8 cellular contexts compared by ENCODE assay signal in genomic region chrX:49173544-49173943, GRCh38. TPM values are rescaled to one million over a fixed set of nuclear protein-coding genes. Genes with fewer than 3 reads are reported as not detected.
DNase-seq lines count a peak whose midpoint lies in the region; ATAC-seq and TF ChIP-seq lines count a peak whose summit lies in the region.
"Not testable (repeated sequence)": the region's sequence is repeated elsewhere in the genome, so short reads cannot be mapped to it uniquely, and the experiment has no call there.

No MANE protein-coding gene starts in this region.

- ATAC-seq in CD8-positive, alpha-beta T cell; right cardiac atrium: not testable (repeated sequence)

- not testable (repeated sequence) for H3K27ac ChIP-seq in CD8-positive, alpha-beta T cell (ENCODE audit: low read depth, low read length); Karpas-422 (ENCODE audit: low read length)
- H3K27ac ChIP-seq in coronary artery (peak overlapping the region; percentile 89 to 94), right cardiac atrium (ENCODE audit: low read length) (peak overlapping the region; percentile 21), tibial nerve (peak overlapping the region; percentile 83 to 95 (median 88))

- H3K4me3 ChIP-seq in CD8-positive, alpha-beta T cell (ENCODE audit: low read depth, low read length); coronary artery; right cardiac atrium (ENCODE audit: low read length); tibial nerve: not testable (repeated sequence)
- H3K4me3 ChIP-seq in Karpas-422 (ENCODE audit: low read length) = peak overlapping the region; percentile 69; the same call in 1 of the 2 replicates
- peak overlapping the region; percentile 75 for H3K4me3 ChIP-seq in skeletal muscle satellite cell (ENCODE audit: low read length)

- not testable (repeated sequence) for H3K27me3 Mint-ChIP-seq in CD8-positive, alpha-beta T cell (ENCODE audit: low read depth); T-helper 2 cell treated with Interferon-gamma antibody and Interleukin-4, amounts not matched to agents 5 μg/mL and 100 μg/mL, for 36 hours (ENCODE audit: low read depth); activated naive CD4-positive, alpha-beta T cell treated with anti-CD3 and anti-CD28 coated beads, Interleukin-2, amount 10 ng/mL, durations not matched to agents 7 days and 5 days

- H3K9me3 Mint-ChIP-seq in CD8-positive, alpha-beta T cell; T-helper 2 cell treated with Interferon-gamma antibody and Interleukin-4, amounts not matched to agents 5 μg/mL and 100 μg/mL, for 36 hours; activated naive CD4-positive, alpha-beta T cell treated with anti-CD3 and anti-CD28 coated beads, Interleukin-2, amount 10 ng/mL, durations not matched to agents 7 days and 5 days: not testable (repeated sequence)

- not testable (repeated sequence) for H3K27me3 ChIP-seq in CD8-positive, alpha-beta T cell (ENCODE audit: insufficient read depth, low read length); Karpas-422 (ENCODE audit: low read length); right cardiac atrium (ENCODE audit: control insufficient read depth, insufficient read depth); skeletal muscle satellite cell (ENCODE audit: control insufficient read depth, insufficient read depth, low read length); tibial nerve

- not testable (repeated sequence) for TF ChIP-seq EP300 in tibial nerve (IDR thresholded peaks at IDR 0.05)

- H3K36me3 Mint-ChIP-seq in CD8-positive, alpha-beta T cell = peaks cover 31% of the 10 kb centered on the region
- peaks cover 30% of the 10 kb centered on the region for H3K36me3 Mint-ChIP-seq in T-helper 2 cell treated with Interferon-gamma antibody and Interleukin-4, amounts not matched to agents 5 μg/mL and 100 μg/mL, for 36 hours (ENCODE audit: low read depth)
- peaks cover 38% of the 10 kb centered on the region for H3K36me3 Mint-ChIP-seq in activated naive CD4-positive, alpha-beta T cell treated with anti-CD3 and anti-CD28 coated beads, Interleukin-2, amount 10 ng/mL, durations not matched to agents 7 days and 5 days

- POLR2A ChIA-PET in CD8-positive, alpha-beta T cell (lab: Charles Lee) = not testable (repeated sequence)

- TF ChIP-seq CTCF in CD8-positive, alpha-beta T cell (IDR thresholded peaks at IDR 0.05); coronary artery (IDR thresholded peaks at IDR 0.05); tibial nerve (IDR thresholded peaks at IDR 0.05): not testable (repeated sequence)

- not testable (repeated sequence) for H2AFZ ChIP-seq in Karpas-422 (ENCODE audit: low read length)

- DNase-seq in CD8-positive, alpha-beta T cell; Karpas-422; T-helper 2 cell treated with Interferon-gamma antibody and Interleukin-4, amounts not matched to agents 5 μg/mL and 100 μg/mL, for 36 hours (ENCODE audit: low spot score); activated naive CD4-positive, alpha-beta T cell treated with anti-CD3 and anti-CD28 coated beads, Interleukin-2, amount 10 ng/mL, durations not matched to agents 7 days and 5 days; tibial nerve (ENCODE audit: low spot score in 2 of 2): not testable (repeated sequence)
- DNase-seq in coronary artery (ENCODE audit: low spot score) (peak; percentile 72), right cardiac atrium (peak in 1 of 3 donors; percentile 30)

- not testable (repeated sequence) for H4K20me1 ChIP-seq in Karpas-422 (ENCODE audit: insufficient read depth, low read depth, low read length)

- not testable (repeated sequence) for H3K4me1 ChIP-seq in CD8-positive, alpha-beta T cell (ENCODE audit: insufficient read depth, low read length); right cardiac atrium (ENCODE audit: control insufficient read depth, insufficient read depth, low read length); skeletal muscle satellite cell (ENCODE audit: control insufficient read depth, insufficient read depth, low read length); tibial nerve
- H3K4me1 ChIP-seq in Karpas-422 (ENCODE audit: low read length) = peaks cover 21% of the 10 kb centered on the region

- 94% methylated on average over 8 of the region's 8 CpGs for WGBS in right cardiac atrium
- 85 to 87% methylated on average over 7 to 8 of the region's 8 CpGs for WGBS in tibial nerve, 2 donors

- peak overlapping the region; percentile 87 for H3K4me3 Mint-ChIP-seq in CD8-positive, alpha-beta T cell
- peak overlapping the region; percentile 87 for H3K4me3 Mint-ChIP-seq in T-helper 2 cell treated with Interferon-gamma antibody and Interleukin-4, amounts not matched to agents 5 μg/mL and 100 μg/mL, for 36 hours
- peak overlapping the region; percentile 81 for H3K4me3 Mint-ChIP-seq in activated naive CD4-positive, alpha-beta T cell treated with anti-CD3 and anti-CD28 coated beads, Interleukin-2, amount 10 ng/mL, durations not matched to agents 7 days and 5 days

- intact Hi-C loops in CD8-positive, alpha-beta T cell (cut with DNase I, micrococcal nuclease); right cardiac atrium (cut with DNase I): not testable (repeated sequence)

- H3K4me1 Mint-ChIP-seq in CD8-positive, alpha-beta T cell (ENCODE audit: low read depth) = peaks cover 19% of the 10 kb centered on the region
- H3K4me1 Mint-ChIP-seq in T-helper 2 cell treated with Interferon-gamma antibody and Interleukin-4, amounts not matched to agents 5 μg/mL and 100 μg/mL, for 36 hours (ENCODE audit: low read depth) = peaks cover 20% of the 10 kb centered on the region
- H3K4me1 Mint-ChIP-seq in activated naive CD4-positive, alpha-beta T cell treated with anti-CD3 and anti-CD28 coated beads, Interleukin-2, amount 10 ng/mL, durations not matched to agents 7 days and 5 days = peaks cover 47% of the 10 kb centered on the region

- TF ChIP-seq POLR2A in tibial nerve (IDR thresholded peaks at IDR 0.05) = not testable (repeated sequence)

- H3K9me3 ChIP-seq in CD8-positive, alpha-beta T cell (ENCODE audit: low read length); Karpas-422 (ENCODE audit: low read length); right cardiac atrium (ENCODE audit: control insufficient read depth, low read length); skeletal muscle satellite cell (replicated peaks; ENCODE audit: low read length); tibial nerve: not testable (repeated sequence)

- not testable (repeated sequence) for H3K9ac ChIP-seq in Karpas-422 (ENCODE audit: low read length); skeletal muscle satellite cell (ENCODE audit: low read depth, low read length)

- H3K27ac Mint-ChIP-seq in CD8-positive, alpha-beta T cell; T-helper 2 cell treated with Interferon-gamma antibody and Interleukin-4, amounts not matched to agents 5 μg/mL and 100 μg/mL, for 36 hours; activated naive CD4-positive, alpha-beta T cell treated with anti-CD3 and anti-CD28 coated beads, Interleukin-2, amount 10 ng/mL, durations not matched to agents 7 days and 5 days: not testable (repeated sequence)

- H3K4me2 ChIP-seq in Karpas-422 (ENCODE audit: low read depth, low read length, poor library complexity, severe bottlenecking) (peak overlapping the region; percentile 84), skeletal muscle satellite cell (ENCODE audit: low read length) (peak overlapping the region; percentile 82)

- CTCF ChIA-PET in CD8-positive, alpha-beta T cell (lab: Charles Lee) = not testable (repeated sequence)
- CTCF ChIA-PET in activated naive CD4-positive, alpha-beta T cell treated with anti-CD3 and anti-CD28 coated beads, Interleukin-2, amount 10 ng/mL, durations not matched to agents 7 days and 5 days (lab: Charles Lee) = interaction anchor here (2.6 kb wide), 1 partner anchor 19 kb away, joined by 12 read pairs; no protein-coding TSS in a partner anchor

- not testable (repeated sequence) for H3K9me2 ChIP-seq in Karpas-422 (replicated peaks; ENCODE audit: insufficient read depth, low read length)

- not testable (repeated sequence) for H3K79me2 ChIP-seq in Karpas-422 (ENCODE audit: low read length)

- not testable (repeated sequence) for H3K36me3 ChIP-seq in CD8-positive, alpha-beta T cell (ENCODE audit: insufficient read depth, low read length); Karpas-422 (ENCODE audit: insufficient read depth, low read length)
- peaks cover 35% of the 10 kb centered on the region for H3K36me3 ChIP-seq in skeletal muscle satellite cell (ENCODE audit: insufficient read depth, low read length)
- H3K36me3 ChIP-seq in tibial nerve = peaks cover 0 to 48% (median 0%) of the 10 kb centered on the region in 3 donors

RNA-seq across cellular contexts. Expression of gene PLP2, which starts 1.8 kb away (rescaled TPM):
- 10 to 100 TPM; 95.9 to 96.4 TPM for total RNA-seq in CD8-positive, alpha-beta T cell
- total RNA-seq in Karpas-422 (2014; rRNA removed; shearing (Covaris generic); ENCODE audit: low replicate concordance) = 11.0 and 37.0 TPM in 2 replicates
- 10 to 100 TPM; 83.0 to 96.4 (median 87.0) TPM for total RNA-seq in right cardiac atrium
- polyA plus RNA-seq in right cardiac atrium = 89.0 TPM
- 33.7 and 54.6 TPM in 2 replicates for total RNA-seq in skeletal muscle satellite cell (2012; rRNA removed)
- 10 to 100 TPM; 22.0 to 34.7 (median 31.5) TPM for total RNA-seq in tibial nerve

RNA-seq across cellular contexts. Expression of gene MAGIX, which starts 11.0 kb away (rescaled TPM):
- under 1 TPM; 0.31 to 0.84 TPM for total RNA-seq in CD8-positive, alpha-beta T cell
- 1.7 TPM in 1 of 2 replicates, not detected in the other for total RNA-seq in Karpas-422 (2014; rRNA removed; shearing (Covaris generic); ENCODE audit: low replicate concordance)
- total RNA-seq in right cardiac atrium (10 to 100 TPM in 3 of 4 donors, 1 to 10 TPM in 1; 9.0 to 16.6 (median 15.4) TPM), tibial nerve (1 to 10 TPM; 1.7 to 8.1 (median 2.3) TPM)
- polyA plus RNA-seq in right cardiac atrium = 16.5 TPM
- 0.66 and 0.76 TPM in 2 replicates for total RNA-seq in skeletal muscle satellite cell (2012; rRNA removed)

RNA-seq across cellular contexts. Expression of gene PRICKLE3, which starts 12.6 kb away (rescaled TPM):
- 1 to 10 TPM in 1 of 2 experiments, under 1 TPM in 1; 0.98 to 1.5 TPM for total RNA-seq in CD8-positive, alpha-beta T cell
- 4.0 and 15.5 TPM in 2 replicates for total RNA-seq in Karpas-422 (2014; rRNA removed; shearing (Covaris generic); ENCODE audit: low replicate concordance)
- total RNA-seq in right cardiac atrium (10 to 100 TPM in 3 of 4 donors, 1 to 10 TPM in 1; 9.0 to 12.1 (median 11.0) TPM), tibial nerve (10 to 100 TPM; 18.2 to 32.4 (median 24.4) TPM)
- 8.5 TPM for polyA plus RNA-seq in right cardiac atrium
- total RNA-seq in skeletal muscle satellite cell (2012; rRNA removed) = 9.9 and 10.7 TPM in 2 replicates

RNA-seq across cellular contexts. Expression of gene SYP, which starts 26.4 kb away (rescaled TPM):
- under 1 TPM; 0.44 to 0.65 TPM for total RNA-seq in CD8-positive, alpha-beta T cell
- 0.86 and 1.2 TPM in 2 replicates for total RNA-seq in Karpas-422 (2014; rRNA removed; shearing (Covaris generic); ENCODE audit: low replicate concordance)
- total RNA-seq in right cardiac atrium = 1 to 10 TPM; 2.1 to 3.1 (median 2.4) TPM
- polyA plus RNA-seq in right cardiac atrium = 3.0 TPM
- under 0.01 and 0.25 TPM in 2 replicates for total RNA-seq in skeletal muscle satellite cell (2012; rRNA removed)
- total RNA-seq in tibial nerve = 1 to 10 TPM; 3.1 to 9.9 (median 7.7) TPM

RNA-seq across cellular contexts. Expression of gene GPKOW, which starts 50.0 kb away (rescaled TPM):
- total RNA-seq in CD8-positive, alpha-beta T cell = 10 to 100 TPM; 10.9 to 12.6 TPM
- 8.2 and 20.7 TPM in 2 replicates for total RNA-seq in Karpas-422 (2014; rRNA removed; shearing (Covaris generic); ENCODE audit: low replicate concordance)
- total RNA-seq in right cardiac atrium (10 to 100 TPM; 17.4 to 20.1 (median 18.1) TPM), tibial nerve (10 to 100 TPM; 28.8 to 38.8 (median 36.1) TPM)
- polyA plus RNA-seq in right cardiac atrium = 14.2 TPM
- 13.2 and 13.8 TPM in 2 replicates for total RNA-seq in skeletal muscle satellite cell (2012; rRNA removed)
